In the genomic region with DNA sequence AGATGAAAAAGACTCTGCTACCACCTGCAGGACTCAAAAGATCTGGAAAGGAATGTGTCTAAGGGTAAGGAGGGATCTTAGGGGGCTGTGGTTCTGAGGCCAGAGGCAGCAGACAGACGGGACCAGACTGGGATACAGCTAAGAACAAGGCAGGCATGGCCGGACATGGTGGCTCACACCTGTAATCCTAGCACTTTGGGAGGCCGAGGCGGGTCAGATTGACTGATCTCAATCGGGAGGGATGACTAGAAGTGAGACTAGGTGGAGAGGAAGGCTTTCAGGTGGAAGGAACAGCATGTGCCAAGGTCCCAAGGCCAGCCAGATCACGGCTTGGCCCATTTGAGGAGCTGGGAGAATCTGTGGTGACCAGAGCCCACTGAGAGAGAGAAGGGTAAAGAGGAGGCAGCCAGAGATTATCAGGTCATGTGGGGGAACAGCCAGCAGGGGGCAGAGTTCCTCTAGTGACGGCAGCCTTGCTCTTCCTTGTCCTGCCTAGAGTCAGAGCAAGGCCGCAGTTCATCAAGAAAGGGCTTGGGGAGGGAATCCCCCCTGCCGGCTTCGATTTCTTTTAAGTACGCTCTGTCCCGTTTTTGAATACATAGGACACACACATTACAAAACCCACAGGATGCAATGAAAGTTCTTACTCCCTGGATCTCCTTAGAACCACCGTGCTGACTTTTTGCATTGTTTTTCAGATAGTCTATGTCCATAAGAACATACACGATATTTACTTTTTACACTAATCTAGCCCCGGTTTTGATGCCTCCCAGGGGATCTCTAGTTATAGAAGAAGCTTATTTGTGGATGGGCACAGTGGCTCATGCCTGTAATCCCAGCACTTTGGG, we compare ENCODE assay signal across 9 cellular contexts. TPM values are rescaled to one million over a fixed set of nuclear protein-coding genes. Genes with fewer than 3 reads are reported as not detected.
DNase-seq lines count a peak whose midpoint lies in the region; ATAC-seq, FAIRE-seq and TF ChIP-seq lines count a peak whose summit lies in the region.
"Had no signal": no experiment of that assay in that cellular context is flagged by ENCODE, and none has a peak within 500 bp of the region (broad histone marks: within the 10 kb centered on the region; RNA-seq: fewer than 3 reads in every experiment).

No MANE protein-coding gene starts in this region.

- H4K20me1 ChIP-seq in DOHH2 (ENCODE audit: control insufficient read depth, insufficient read depth, low read depth, low read length) (0 out of 2 replicates have a peak, but pooled peaks cover 3% of the 10 kb centered on the region), endothelial cell of umbilical vein (replicated peaks; ENCODE audit: control insufficient read depth, extremely low read depth, insufficient read depth, low read length) (no peaks in the 10 kb centered on the region)

- H3K27me3 Mint-ChIP-seq in activated CD8-positive, alpha-beta memory T cell treated with anti-CD3 and anti-CD28 coated beads, Interleukin-2, amount 10 ng/mL, durations not matched to agents 7 days and 5 days = peaks cover 52% of the 10 kb centered on the region
- H3K27me3 Mint-ChIP-seq in naive B cell = peaks cover 33 to 51% (median 36%) of the 10 kb centered on the region in 3 donors

- POLR2A ChIA-PET in endothelial cell of umbilical vein (lab: Charles Lee) = interaction anchor here (1.3 kb wide), 1 partner anchor 82 kb away, joined by 6 read pairs; no protein-coding TSS in a partner anchor

- H3K4me1 ChIP-seq in DOHH2 (ENCODE audit: control insufficient read depth, low read length) = peaks cover 11% of the 10 kb centered on the region
- peaks cover 21% of the 10 kb centered on the region for H3K4me1 ChIP-seq in endothelial cell of umbilical vein (ENCODE audit: control insufficient read depth, extremely low read depth, insufficient read depth, low read length)

- FAIRE-seq in endothelial cell of umbilical vein (lab: Jason Lieb, UNC) = peak; percentile 95

- H3K9ac ChIP-seq in endothelial cell of umbilical vein (replicated peaks; ENCODE audit: extremely low read depth, insufficient read depth, low read length) = no peak overlapping the region

- peaks cover 11% of the 10 kb centered on the region for H3K79me2 ChIP-seq in DOHH2 (ENCODE audit: control insufficient read depth, low read length)
- no peaks in the 10 kb centered on the region for H3K79me2 ChIP-seq in endothelial cell of umbilical vein (ENCODE audit: control insufficient read depth, insufficient read depth, low read length)

- H3K9me3 ChIP-seq in DOHH2 (ENCODE audit: control insufficient read depth, insufficient read depth, low read length) = no peaks in the 10 kb centered on the region
- no peaks in the 10 kb centered on the region for H3K9me3 ChIP-seq in endothelial cell of umbilical vein (replicated peaks; ENCODE audit: control insufficient read depth, insufficient read depth, low read length)

- CTCF ChIA-PET in activated CD8-positive, alpha-beta memory T cell treated with anti-CD3 and anti-CD28 coated beads, Interleukin-2, amount 10 ng/mL, durations not matched to agents 7 days and 5 days (lab: Charles Lee) = interaction anchor here (0.9 to 13.1 kb wide), 17 partner anchors 8 to 595 kb away, joined by 3 to 380 read pairs (median 4); a partner anchor contains a TSS
- CTCF ChIA-PET in endothelial cell of umbilical vein (lab: Charles Lee) = interaction anchor here (0.8 to 11.2 kb wide), 10 partner anchors 9 to 594 kb away, joined by 3 to 967 read pairs (median 3); a partner anchor contains a TSS

- H2AFZ ChIP-seq in endothelial cell of umbilical vein (ENCODE audit: low read depth, low read length) = no peak overlapping the region

- peaks cover 6% of the 10 kb centered on the region; the same call in 1 of the 2 replicates for H3F3A ChIP-seq in DOHH2 (ENCODE audit: control insufficient read depth, insufficient read depth)

- no peaks in the 10 kb centered on the region for H3K36me3 ChIP-seq in DOHH2 (ENCODE audit: control insufficient read depth, low read length)
- no peaks in the 10 kb centered on the region for H3K36me3 ChIP-seq in endothelial cell of umbilical vein (ENCODE audit: control insufficient read depth in 2 of 2, extremely low read depth in 1 of 2, insufficient read depth in 2 of 2, low read length in 2 of 2)

- TF ChIP-seq POLR2A in endothelial cell of umbilical vein (IDR thresholded peaks at IDR 0.05; ENCODE audit: low read depth, low read length) = no peak

- ATAC-seq in activated CD8-positive, alpha-beta memory T cell treated with anti-CD3 and anti-CD28 coated beads, Interleukin-2, amount 10 ng/mL, durations not matched to agents 7 days and 5 days = no peak
- peak; percentile 14 to 27 for ATAC-seq in naive B cell (ENCODE audit: low read depth in 2 of 2)

- H3K27ac ChIP-seq in DOHH2 (ENCODE audit: low read depth, low read length) (no peak overlapping the region), endothelial cell of umbilical vein (ENCODE audit: insufficient read depth, low read depth, low read length) (no peak overlapping the region)

- H3K9me2 ChIP-seq in DOHH2 (replicated peaks; ENCODE audit: control insufficient read depth, low read length) = no peaks in the 10 kb centered on the region

- H3K4me1 Mint-ChIP-seq in activated CD8-positive, alpha-beta memory T cell treated with anti-CD3 and anti-CD28 coated beads, Interleukin-2, amount 10 ng/mL, durations not matched to agents 7 days and 5 days = peaks cover 46% of the 10 kb centered on the region
- peaks cover 37 to 48% (median 46%) of the 10 kb centered on the region in 3 donors for H3K4me1 Mint-ChIP-seq in naive B cell

- H3K27me3 ChIP-seq in DOHH2 (ENCODE audit: control insufficient read depth, low read length) (peaks cover 30% of the 10 kb centered on the region), endothelial cell of umbilical vein (ENCODE audit: control insufficient read depth in 2 of 2, insufficient read depth in 2 of 2, low read length in 2 of 2) (peaks cover 11 to 17% of the 10 kb centered on the region in 2 experiments)

- intact Hi-C loops in endothelial cell of umbilical vein (cut with micrococcal nuclease) = loop anchor here (1.0 to 5.0 kb wide), 5 partner anchors 79 to 600 kb away; a partner anchor contains a TSS

- H3K4me2 ChIP-seq in DOHH2 (ENCODE audit: low read length) (no peak overlapping the region), endothelial cell of umbilical vein (ENCODE audit: insufficient read depth, low read length) (no peak overlapping the region)

- BruUV-seq in endothelial cell of umbilical vein (replicated peaks; lab: Mats Ljungman, UMichigan) = no TSS peak

- H3K27ac Mint-ChIP-seq in activated CD8-positive, alpha-beta memory T cell treated with anti-CD3 and anti-CD28 coated beads, Interleukin-2, amount 10 ng/mL, durations not matched to agents 7 days and 5 days = no peak overlapping the region
- peak overlapping the region in 2 of 6 donors; percentile 42 to 94 for H3K27ac Mint-ChIP-seq in naive B cell
- H3K27ac Mint-ChIP-seq: dendritic cell treated with granulocyte-macrophage colony-stimulating factor and Interleukin-4, amounts not matched to agents 40 ng/mL and 50 ng/mL, for 4 days had no signal

- no peak overlapping the region for H3K4me3 Mint-ChIP-seq in activated CD8-positive, alpha-beta memory T cell treated with anti-CD3 and anti-CD28 coated beads, Interleukin-2, amount 10 ng/mL, durations not matched to agents 7 days and 5 days
- H3K4me3 Mint-ChIP-seq in naive B cell = peak overlapping the region in 6 of 8 donors; percentile 69 to 84 (median 79)
- H3K4me3 Mint-ChIP-seq: dendritic cell treated with granulocyte-macrophage colony-stimulating factor and Interleukin-4, amounts not matched to agents 40 ng/mL and 50 ng/mL, for 4 days had no signal

- H3K9me3 Mint-ChIP-seq in activated CD8-positive, alpha-beta memory T cell treated with anti-CD3 and anti-CD28 coated beads, Interleukin-2, amount 10 ng/mL, durations not matched to agents 7 days and 5 days (ENCODE audit: low read depth) = no peaks in the 10 kb centered on the region
- H3K9me3 Mint-ChIP-seq in naive B cell = no peaks in the 10 kb centered on the region
- H3K9me3 Mint-ChIP-seq: dendritic cell treated with granulocyte-macrophage colony-stimulating factor and Interleukin-4, amounts not matched to agents 40 ng/mL and 50 ng/mL, for 4 days had no signal

- DNase-seq in HPDE6-E6E7 (ENCODE audit: extremely low spot score) (peak; percentile 76), NOMO-1 treated with dmso at 0.1 percent for 144 hours (lab: John Stamatoyannopoulos, UW; ENCODE audit: unreplicated experiment) (peak; percentile 74), endothelial cell of umbilical vein (ENCODE audit: low read depth, low spot score) (peak; percentile 76), naive B cell (peak; percentile 75), GOT3 (lab: John Stamatoyannopoulos, UW) (no peak)
- peak; percentile 87 for DNase-seq in activated CD8-positive, alpha-beta memory T cell treated with anti-CD3 and anti-CD28 coated beads, Interleukin-2, amount 10 ng/mL, durations not matched to agents 7 days and 5 days
- DNase-seq in stimulated activated CD8-positive, alpha-beta memory T cell treated with anti-CD3 and anti-CD28 coated beads, Interleukin-7, amount 100 ng/mL, for 24 hours (ENCODE audit: low read depth) = peak; percentile 76

- TF ChIP-seq CTCF in DOHH2 (IDR thresholded peaks at IDR 0.05; ENCODE audit: low read depth, low read length, poor library complexity, severe bottlenecking) = peak; percentile 88
- TF ChIP-seq CTCF in endothelial cell of umbilical vein (IDR thresholded peaks at IDR 0.05; ENCODE audit: extremely low read depth in 1 of 2, insufficient read depth in 1 of 2, low read depth in 1 of 2, low read length in 2 of 2) = peak; percentile 80 to 92

- H3K4me3 ChIP-seq in DOHH2 (ENCODE audit: low read length) = no peak overlapping the region
- H3K4me3 ChIP-seq in endothelial cell of umbilical vein (replicated peaks in 1 of 3; ENCODE audit: insufficient read depth in 1 of 3, low read depth in 1 of 3, low read length in 3 of 3) = no peak overlapping the region

- dilution Hi-C loops in endothelial cell of umbilical vein (cut with MboI; ENCODE audit: extremely low pct_ligation_motif_present, low sequenced_read_pairs) = no loop called here

- no peaks in the 10 kb centered on the region for H3K9me1 ChIP-seq in endothelial cell of umbilical vein (replicated peaks; ENCODE audit: control insufficient read depth, extremely low read depth, insufficient read depth, low read length)

- H3K36me3 Mint-ChIP-seq in activated CD8-positive, alpha-beta memory T cell treated with anti-CD3 and anti-CD28 coated beads, Interleukin-2, amount 10 ng/mL, durations not matched to agents 7 days and 5 days = no peaks in the 10 kb centered on the region
- peaks cover 0 to 10% of the 10 kb centered on the region in 2 donors for H3K36me3 Mint-ChIP-seq in naive B cell

RNA-seq across cellular contexts. Expression of a gene that starts 2.6 kb away (rescaled TPM):
- not detected for total RNA-seq in activated CD8-positive, alpha-beta memory T cell treated with anti-CD3 and anti-CD28 coated beads, Interleukin-2, amount 10 ng/mL, durations not matched to agents 7 days and 5 days
- 0.32 and 1.1 TPM in 2 replicates for total RNA-seq in endothelial cell of umbilical vein
- polyA plus RNA-seq in endothelial cell of umbilical vein = 0.81 and 0.92 TPM in 2 replicates
- 0.30 and 0.42 TPM in 2 replicates for polyA plus RNA-seq in endothelial cell of umbilical vein (2011; cell fraction: cytosol; rRNA removed)
- polyA plus RNA-seq in endothelial cell of umbilical vein (2011; cell fraction: nucleus; rRNA removed) = 0.37 and 0.49 TPM in 2 replicates
- polyA plus RNA-seq in endothelial cell of umbilical vein (2012) = 0.25 and 0.75 TPM in 2 replicates
- 0.44 and 0.55 TPM in 2 replicates for polyA minus RNA-seq in endothelial cell of umbilical vein
- 3.0 TPM for polyA minus RNA-seq in endothelial cell of umbilical vein (2011; cell fraction: cytosol; rRNA and poly(A)+ RNA removed)
- polyA minus RNA-seq in endothelial cell of umbilical vein (2011; cell fraction: nucleus; rRNA and poly(A)+ RNA removed) = 0.10 and 0.29 TPM in 2 replicates
- under 1 TPM in 5 of 6 donors, not detected in 1; 0.09 to 0.39 (median 0.16) TPM for polyA plus RNA-seq in naive B cell (ENCODE audit: low read depth in 6 of 6)

RNA-seq across cellular contexts. Expression of a gene that starts 3.2 kb away (rescaled TPM):
- total RNA-seq in activated CD8-positive, alpha-beta memory T cell treated with anti-CD3 and anti-CD28 coated beads, Interleukin-2, amount 10 ng/mL, durations not matched to agents 7 days and 5 days = 1 to 10 TPM in 1 of 2 experiments, under 1 TPM in 1; 0.44 to 1.2 TPM
- total RNA-seq in endothelial cell of umbilical vein = 0.32 and 1.2 TPM in 2 replicates
- polyA plus RNA-seq in endothelial cell of umbilical vein = 0.13 and 0.17 TPM in 2 replicates
- polyA plus RNA-seq in endothelial cell of umbilical vein (2011; cell fraction: cytosol; rRNA removed) = 0.06 and 0.07 TPM in 2 replicates
- 0.66 and 0.91 TPM in 2 replicates for polyA plus RNA-seq in endothelial cell of umbilical vein (2011; cell fraction: nucleus; rRNA removed)
- polyA plus RNA-seq in endothelial cell of umbilical vein (2012) = 0.22 and 0.24 TPM in 2 replicates
- polyA minus RNA-seq in endothelial cell of umbilical vein = 1.6 and 3.2 TPM in 2 replicates
- polyA minus RNA-seq in endothelial cell of umbilical vein (2011; cell fraction: cytosol; rRNA and poly(A)+ RNA removed) = 3.4 TPM
- polyA minus RNA-seq in endothelial cell of umbilical vein (2011; cell fraction: nucleus; rRNA and poly(A)+ RNA removed) = 0.91 and 1.3 TPM in 2 replicates
- polyA plus RNA-seq in naive B cell (ENCODE audit: low read depth in 6 of 6) = under 1 TPM in 2 of 6 donors, not detected in 4; 0.08 to 0.11 TPM
